Comparison of ENCODE assay signal across 8 cellular contexts in genomic region chr5:109409061-109409843, GRCh38. TPM values are rescaled to one million over a fixed set of nuclear protein-coding genes. Genes with fewer than 3 reads are reported as not detected.
DNase-seq lines count a peak whose midpoint lies in the region; ATAC-seq and TF ChIP-seq lines count a peak whose summit lies in the region.

No MANE protein-coding gene starts in this region.

- TF ChIP-seq POLR2A in right lobe of liver (IDR thresholded peaks at IDR 0.05): no peak

- H3K4me3 ChIP-seq in AG04449 (ENCODE audit: low read depth, low read length) (peak overlapping the region; percentile 96), coronary artery (peak overlapping the region; percentile 96), right lobe of liver (peak overlapping the region; percentile 77 to 89 (median 85))

- peaks cover 0 to 52% (median 3%) of the 10 kb centered on the region in 4 donors for H3K4me1 ChIP-seq in right lobe of liver

- DNase-seq in AG04449 (ENCODE audit: low read depth, low spot score) (no peak), NCI-H524 (lab: John Stamatoyannopoulos, UW) (peak; percentile 58 to 71), coronary artery (ENCODE audit: low spot score) (peak; percentile 88), right lobe of liver (peak; percentile 75 to 84 (median 78))
- peak; percentile 81 for DNase-seq in activated CD4-positive, alpha-beta T cell treated with anti-CD3 and anti-CD28 coated beads, Interleukin-2, amount 10 ng/mL, durations not matched to agents 7 days and 5 days
- DNase-seq in stimulated activated CD4-positive, alpha-beta T cell treated with anti-CD3 and anti-CD28 coated beads, Interleukin-4, amount 100 ng/mL, for 4 hours: peak; percentile 64 to 76

- TF ChIP-seq CTCF in AG04449 (IDR thresholded peaks at IDR 0.05; ENCODE audit: insufficient read depth, low read length, missing control alignments): no peak
- TF ChIP-seq CTCF in coronary artery (IDR thresholded peaks at IDR 0.05): no peak
- TF ChIP-seq CTCF in right lobe of liver (IDR thresholded peaks at IDR 0.05): no peak

- no peaks in the 10 kb centered on the region for H3K27me3 Mint-ChIP-seq in activated CD4-positive, alpha-beta T cell treated with anti-CD3 and anti-CD28 coated beads, Interleukin-2, amount 10 ng/mL, durations not matched to agents 7 days and 5 days

- CTCF ChIA-PET in AG04449 (lab: Yijun Ruan, JAX): no interaction called here
- CTCF ChIA-PET in activated CD4-positive, alpha-beta T cell treated with anti-CD3 and anti-CD28 coated beads, Interleukin-2, amount 10 ng/mL, durations not matched to agents 7 days and 5 days (lab: Charles Lee): no interaction called here

- WGBS in right lobe of liver (ENCODE audit: insufficient coverage, low coverage, low lambda C conversion rate, missing lambda C conversion rate): under 1% methylated on average over 27 of the region's 50 CpGs

- H3K27me3 ChIP-seq in right lobe of liver: no peaks in the 10 kb centered on the region

- ATAC-seq in GM18870 (IDR thresholded peaks at IDR 0.05; ENCODE audit: unreplicated experiment) (peak; percentile 19), HG03103 (IDR thresholded peaks at IDR 0.05; ENCODE audit: low read depth, unreplicated experiment) (peak; percentile 23), right lobe of liver (peak; percentile 36 to 53 (median 48))

- H3K27ac Mint-ChIP-seq in activated CD4-positive, alpha-beta T cell treated with anti-CD3 and anti-CD28 coated beads, Interleukin-2, amount 10 ng/mL, durations not matched to agents 7 days and 5 days: peak overlapping the region; percentile 100

- peak overlapping the region; percentile 99 for H3K27ac ChIP-seq in coronary artery
- H3K27ac ChIP-seq in right lobe of liver: peak overlapping the region; percentile 96 to 98 (median 97)

- no peaks in the 10 kb centered on the region for H3K36me3 ChIP-seq in right lobe of liver

- POLR2A ChIA-PET in AG04449 (lab: Yijun Ruan, JAX): interaction anchor here (1.2 to 1.6 kb wide), 3 partner anchors 18 to 681 kb away, joined by 4 to 7 read pairs (median 4); no protein-coding TSS in a partner anchor
- POLR2A ChIA-PET in activated CD4-positive, alpha-beta T cell treated with anti-CD3 and anti-CD28 coated beads, Interleukin-2, amount 10 ng/mL, durations not matched to agents 7 days and 5 days (lab: Charles Lee): no interaction called here

- peaks cover 26% of the 10 kb centered on the region for H3K36me3 Mint-ChIP-seq in activated CD4-positive, alpha-beta T cell treated with anti-CD3 and anti-CD28 coated beads, Interleukin-2, amount 10 ng/mL, durations not matched to agents 7 days and 5 days (ENCODE audit: low read depth)

- no peaks in the 10 kb centered on the region for H3K9me3 ChIP-seq in right lobe of liver

- peaks cover 38% of the 10 kb centered on the region for H3K4me1 Mint-ChIP-seq in activated CD4-positive, alpha-beta T cell treated with anti-CD3 and anti-CD28 coated beads, Interleukin-2, amount 10 ng/mL, durations not matched to agents 7 days and 5 days

- H3K4me3 Mint-ChIP-seq in activated CD4-positive, alpha-beta T cell treated with anti-CD3 and anti-CD28 coated beads, Interleukin-2, amount 10 ng/mL, durations not matched to agents 7 days and 5 days: peak overlapping the region; percentile 92

- peaks cover 11% of the 10 kb centered on the region for H3K9me3 Mint-ChIP-seq in activated CD4-positive, alpha-beta T cell treated with anti-CD3 and anti-CD28 coated beads, Interleukin-2, amount 10 ng/mL, durations not matched to agents 7 days and 5 days

- intact Hi-C loops in right lobe of liver (cut with DNase I): no loop called here

RNA-seq across cellular contexts. Expression of gene PJA2, which starts 0.5 kb away (rescaled TPM):
- 10 to 100 TPM; 51.7 to 58.7 TPM for total RNA-seq in activated CD4-positive, alpha-beta T cell treated with anti-CD3 and anti-CD28 coated beads, Interleukin-2, amount 10 ng/mL, durations not matched to agents 7 days and 5 days
- total RNA-seq in right lobe of liver: 10 to 100 TPM; 34.2 to 47.3 (median 40.8) TPM
